In the genomic region with DNA sequence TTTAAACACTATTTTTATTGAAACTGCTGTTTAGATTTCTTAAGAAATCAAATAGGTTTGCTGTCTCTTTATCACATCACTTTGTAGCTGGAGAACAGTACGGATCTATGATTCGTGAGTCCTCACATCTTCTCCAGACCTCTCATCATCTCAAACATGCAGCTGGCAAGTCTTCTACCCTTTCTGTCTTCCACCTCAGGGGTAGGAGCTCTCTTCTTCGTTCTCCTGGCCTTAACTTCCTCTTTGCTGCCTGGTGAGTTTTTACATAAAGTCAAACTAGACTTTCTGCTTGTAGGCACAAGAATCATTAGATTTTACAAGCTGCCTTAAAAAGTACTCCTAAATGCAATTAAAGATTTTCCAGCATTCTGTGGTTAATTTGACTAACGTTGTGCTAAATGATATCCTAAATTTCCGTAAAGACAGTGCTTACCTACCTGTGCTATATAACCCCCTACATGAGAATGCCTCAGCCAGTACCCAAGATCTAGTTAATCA, we compare ENCODE assay signal across 18 cellular contexts.
"Had no signal": no experiment of that assay in that cellular context is flagged by ENCODE, and none has a peak within 500 bp of the region (broad histone marks: within the 10 kb centered on the region; RNA-seq: fewer than 3 reads in every experiment).

No MANE protein-coding gene starts in this region.

- H3K4me1 ChIP-seq: pancreas, tibial artery had no signal

- H3K36me3 ChIP-seq: cardiac muscle cell, left lung, pancreas, tibial artery had no signal

- H3K4me3 Mint-ChIP-seq: activated CD8-positive, alpha-beta T cell treated with anti-CD3 and anti-CD28 coated beads for 36 hours; naive thymus-derived CD4-positive, alpha-beta T cell; stimulated activated effector memory CD8-positive, alpha-beta T cell treated with anti-CD3 and anti-CD28 coated beads, Interleukin-12 subunit alpha, Interleukin-12 subunit beta, amount 100 ng/mL, for 72 hours; WTC11 had no signal

- FAIRE-seq: keratinocyte, pancreas, urothelium cell line had no signal

- H3K79me2 ChIP-seq: hepatocyte had no signal

- H3K36me3 Mint-ChIP-seq: stimulated activated effector memory CD8-positive, alpha-beta T cell treated with anti-CD3 and anti-CD28 coated beads, Interleukin-12 subunit alpha, Interleukin-12 subunit beta, amount 100 ng/mL, for 72 hours; WTC11 had no signal

- H3K9me3 Mint-ChIP-seq: activated CD8-positive, alpha-beta T cell treated with anti-CD3 and anti-CD28 coated beads for 36 hours; stimulated activated effector memory CD8-positive, alpha-beta T cell treated with anti-CD3 and anti-CD28 coated beads, Interleukin-12 subunit alpha, Interleukin-12 subunit beta, amount 100 ng/mL, for 72 hours; WTC11 had no signal

- H2AFZ ChIP-seq: hepatocyte had no signal

- H3K9me3 ChIP-seq: left lung, pancreas, tibial artery had no signal

- H3K27me3 ChIP-seq: dorsolateral prefrontal cortex, hepatocyte, left lung, pancreas, tibial artery had no signal

- DNase-seq: activated CD4-positive, alpha-beta T cell treated with anti-CD3 and anti-CD28 coated beads for 48 hours; activated CD8-positive, alpha-beta memory T cell treated with anti-CD3 and anti-CD28 coated beads, Interleukin-2, amount 50 U/mL, for 4 hours; activated CD8-positive, alpha-beta T cell treated with anti-CD3 and anti-CD28 coated beads for 36 hours; activated effector memory CD4-positive, alpha-beta T cell treated with anti-CD3 and anti-CD28 coated beads, Interleukin-2, amount 50 U/mL, for 16 hours; activated T-cell treated with anti-CD3 and anti-CD28 coated beads, Interleukin-2, amount 50 U/mL, for 48 hours; dorsolateral prefrontal cortex; left lung; mammary epithelial cell; naive thymus-derived CD4-positive, alpha-beta T cell; pancreas; tibial artery had no signal

- H3K4me2 ChIP-seq: hepatocyte had no signal

- ATAC-seq: activated CD8-positive, alpha-beta T cell treated with anti-CD3 and anti-CD28 coated beads for 36 hours; activated naive CD4-positive, alpha-beta T cell treated with anti-CD3 and anti-CD28 coated beads, Interleukin-2, amount 50 U/mL, for 72 hours; left lung; naive thymus-derived CD4-positive, alpha-beta T cell; pancreas; stimulated activated effector memory CD8-positive, alpha-beta T cell treated with anti-CD3 and anti-CD28 coated beads, Interleukin-12 subunit alpha, Interleukin-12 subunit beta, amount 100 ng/mL, for 72 hours; WTC11 had no signal

- H3K27ac Mint-ChIP-seq: activated CD8-positive, alpha-beta T cell treated with anti-CD3 and anti-CD28 coated beads for 36 hours; activated naive CD4-positive, alpha-beta T cell treated with anti-CD3 and anti-CD28 coated beads, Interleukin-2, amount 50 U/mL, for 72 hours; naive thymus-derived CD4-positive, alpha-beta T cell; stimulated activated effector memory CD8-positive, alpha-beta T cell treated with anti-CD3 and anti-CD28 coated beads, Interleukin-12 subunit alpha, Interleukin-12 subunit beta, amount 100 ng/mL, for 72 hours; WTC11 had no signal

- H3K4me3 ChIP-seq: cardiac muscle cell, dorsolateral prefrontal cortex, hepatocyte, left lung, pancreas, tibial artery had no signal
